ENCODE assay signal across 18 cellular contexts in the genomic region with DNA sequence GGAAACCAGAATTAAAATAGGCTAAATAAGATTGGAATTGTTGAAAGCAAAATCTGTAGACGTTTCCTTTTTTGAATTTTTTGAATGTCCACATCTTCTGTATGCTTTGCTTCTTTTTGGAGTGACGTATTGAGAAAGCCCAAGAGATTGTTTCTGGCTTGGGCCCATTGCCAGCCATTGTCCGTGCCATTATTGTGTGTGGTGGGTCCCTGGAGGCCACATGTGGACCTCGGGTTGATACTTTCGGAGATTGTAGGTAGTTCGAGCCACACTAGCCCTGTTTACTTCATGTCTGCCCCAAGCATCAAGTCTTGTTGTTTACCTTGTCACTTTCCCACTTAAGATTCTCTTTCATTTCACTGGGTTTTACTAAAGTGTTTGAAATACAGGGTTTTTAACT.
DNase-seq lines count a peak whose midpoint lies in the region; ATAC-seq and TF ChIP-seq lines count a peak whose summit lies in the region.
"Had no signal": no experiment of that assay in that cellular context is flagged by ENCODE, and none has a peak within 500 bp of the region (broad histone marks: within the 10 kb centered on the region; RNA-seq: fewer than 3 reads in every experiment).

No MANE protein-coding gene starts in this region.

- H3K36me3 ChIP-seq in OCI-LY7 (ENCODE audit: insufficient read depth, low read length): no peaks in the 10 kb centered on the region
- H3K36me3 ChIP-seq: upper lobe of left lung had no signal

- no TSS peak for BruUV-seq in OCI-LY7 (replicated peaks; lab: Mats Ljungman, UMichigan)

- no peaks in the 10 kb centered on the region for H3K79me2 ChIP-seq in OCI-LY7 (ENCODE audit: insufficient read depth, low read depth, low read length)

- H3K4me2 ChIP-seq in OCI-LY7 (ENCODE audit: low read length): no peak overlapping the region

- H3K4me3 ChIP-seq in OCI-LY7 (ENCODE audit: low read depth, low read length, poor library complexity, severe bottlenecking) (no peak overlapping the region), cardiac fibroblast (replicated peaks in 1 of 2; ENCODE audit: low read depth in 2 of 2, low read length in 2 of 2) (no peak overlapping the region)
- H3K4me3 ChIP-seq: coronary artery, upper lobe of left lung had no signal

- no peaks in the 10 kb centered on the region for H3K4me1 ChIP-seq in OCI-LY7 (ENCODE audit: insufficient read depth, low read length, poor library complexity, severe bottlenecking)

- no peak for DNase-seq in activated CD4-positive, alpha-beta T cell treated with anti-CD3 and anti-CD28 coated beads for 36 hours
- no peak for DNase-seq in activated CD4-positive, alpha-beta T cell treated with anti-CD3 and anti-CD28 coated beads, Interleukin-2, amount 50 U/mL, for 48 hours
- DNase-seq in OCI-LY7 (ENCODE audit: low spot score) (no peak), cardiac fibroblast (ENCODE audit: low read depth in 2 of 2) (peak; percentile 72 to 83), midbrain (lab: John Stamatoyannopoulos, UW) (peak; percentile 31), 8988T (no peak)
- no peak for DNase-seq in stimulated activated CD4-positive, alpha-beta T cell treated with anti-CD3 and anti-CD28 coated beads, Interleukin-2, amount 100 ng/mL, for 48 hours
- DNase-seq: activated CD8-positive, alpha-beta memory T cell treated with anti-CD3 and anti-CD28 coated beads, Interleukin-2, amount 50 U/mL, for 4 hours; CD4-positive, alpha-beta memory T cell; Karpas-422; kidney; NCI-H1436; stimulated activated CD4-positive, alpha-beta T cell treated with anti-CD3 and anti-CD28 coated beads, Interleukin-4, amount 100 ng/mL, for 1 hour; upper lobe of left lung had no signal

- H3K9me2 ChIP-seq in OCI-LY7 (ENCODE audit: insufficient read depth, low read length): no peaks in the 10 kb centered on the region

- no peak for ATAC-seq in activated CD4-positive, alpha-beta T cell treated with anti-CD3 and anti-CD28 coated beads for 36 hours
- no peak for ATAC-seq in HG02610 (IDR thresholded peaks at IDR 0.05; ENCODE audit: unreplicated experiment)
- ATAC-seq: esophagus mucosa, sciatic nerve had no signal

- H4K20me1 ChIP-seq in OCI-LY7 (ENCODE audit: insufficient read depth, low read length): no peaks in the 10 kb centered on the region

- no peaks in the 10 kb centered on the region for H3K9me3 ChIP-seq in OCI-LY7 (ENCODE audit: low read length)
- H3K9me3 ChIP-seq: upper lobe of left lung had no signal

- peak overlapping the region; percentile 88 for H3K27ac Mint-ChIP-seq in activated CD4-positive, alpha-beta T cell treated with anti-CD3 and anti-CD28 coated beads for 36 hours

- peak overlapping the region; percentile 15 for H2AFZ ChIP-seq in OCI-LY7 (ENCODE audit: low read length)

- intact Hi-C loops in activated CD4-positive, alpha-beta T cell treated with anti-CD3 and anti-CD28 coated beads for 36 hours (cut with DNase I, micrococcal nuclease): loop anchor here (1.0 to 10.0 kb wide), 9 partner anchors 9 to 371 kb away; partner anchors contain the start of gene TXN (in 2 of the 2)
- intact Hi-C loops in OCI-LY7 (cut with micrococcal nuclease; ENCODE audit: unreplicated experiment): loop anchor here (5.0 kb wide), 1 partner anchor 309 kb away; no protein-coding TSS in a partner anchor

- H3K9me3 Mint-ChIP-seq in activated CD4-positive, alpha-beta T cell treated with anti-CD3 and anti-CD28 coated beads for 36 hours (ENCODE audit: low read depth): no peaks in the 10 kb centered on the region
- H3K9me3 Mint-ChIP-seq: CD4-positive, alpha-beta memory T cell had no signal

- CTCF ChIA-PET in activated CD4-positive, alpha-beta T cell treated with anti-CD3 and anti-CD28 coated beads for 36 hours (lab: Charles Lee): interaction anchor here (0.9 to 2.6 kb wide), 12 partner anchors 11 to 266 kb away, joined by 3 to 9 read pairs (median 6); no protein-coding TSS in a partner anchor
- CTCF ChIA-PET in OCI-LY7 (lab: Charles Lee; ENCODE audit: unreplicated experiment): no interaction called here

- H3K4me1 Mint-ChIP-seq in activated CD4-positive, alpha-beta T cell treated with anti-CD3 and anti-CD28 coated beads for 36 hours: peaks cover 45% of the 10 kb centered on the region

- H3K4me3 Mint-ChIP-seq in activated CD4-positive, alpha-beta T cell treated with anti-CD3 and anti-CD28 coated beads for 36 hours: no peak overlapping the region

- no peak for TF ChIP-seq CTCF in OCI-LY7 (conservative IDR thresholded peaks at IDR 0.05; ENCODE audit: low read length)
- no peak for TF ChIP-seq CTCF in cardiac fibroblast (IDR thresholded peaks at IDR 0.05; ENCODE audit: low read depth, low read length)

- POLR2A ChIA-PET in activated CD4-positive, alpha-beta T cell treated with anti-CD3 and anti-CD28 coated beads for 36 hours (lab: Charles Lee): interaction anchor here (1.7 kb wide), 1 partner anchor 262 kb away, joined by 9 read pairs; no protein-coding TSS in a partner anchor
- POLR2A ChIA-PET in OCI-LY7 (lab: Charles Lee): interaction anchor here (1.3 kb wide), 1 partner anchor 171 kb away, joined by 3 read pairs; no protein-coding TSS in a partner anchor

- no peaks in the 10 kb centered on the region for H3K36me3 Mint-ChIP-seq in activated CD4-positive, alpha-beta T cell treated with anti-CD3 and anti-CD28 coated beads for 36 hours (ENCODE audit: low read depth)
- H3K36me3 Mint-ChIP-seq: CD4-positive, alpha-beta memory T cell had no signal

- H3K27me3 Mint-ChIP-seq in activated CD4-positive, alpha-beta T cell treated with anti-CD3 and anti-CD28 coated beads for 36 hours: no peaks in the 10 kb centered on the region
- H3K27me3 Mint-ChIP-seq: CD4-positive, alpha-beta memory T cell had no signal

- H3K27ac ChIP-seq in OCI-LY7 (ENCODE audit: low read depth, low read length, poor library complexity, severe bottlenecking): no peak overlapping the region
- H3K27ac ChIP-seq: upper lobe of left lung had no signal

Comparison
In these comparisons a context has a peak if more than half of its experiments do, and no peak if none do; other contexts are left out.
1. DNase-seq: peak in cardiac fibroblast (2 of 2) and midbrain (single experiment); none in activated CD4-positive, alpha-beta T cell treated with anti-CD3 and anti-CD28 coated beads for 36 hours (single experiment), activated CD4-positive, alpha-beta T cell treated with anti-CD3 and anti-CD28 coated beads, Interleukin-2, amount 50 U/mL, for 48 hours (0 of 2), OCI-LY7 (single experiment), stimulated activated CD4-positive, alpha-beta T cell treated with anti-CD3 and anti-CD28 coated beads, Interleukin-2, amount 100 ng/mL, for 48 hours (0 of 2) and 8988T (single experiment).